Comparison of ENCODE assay signal across 8 cellular contexts in the genomic region with DNA sequence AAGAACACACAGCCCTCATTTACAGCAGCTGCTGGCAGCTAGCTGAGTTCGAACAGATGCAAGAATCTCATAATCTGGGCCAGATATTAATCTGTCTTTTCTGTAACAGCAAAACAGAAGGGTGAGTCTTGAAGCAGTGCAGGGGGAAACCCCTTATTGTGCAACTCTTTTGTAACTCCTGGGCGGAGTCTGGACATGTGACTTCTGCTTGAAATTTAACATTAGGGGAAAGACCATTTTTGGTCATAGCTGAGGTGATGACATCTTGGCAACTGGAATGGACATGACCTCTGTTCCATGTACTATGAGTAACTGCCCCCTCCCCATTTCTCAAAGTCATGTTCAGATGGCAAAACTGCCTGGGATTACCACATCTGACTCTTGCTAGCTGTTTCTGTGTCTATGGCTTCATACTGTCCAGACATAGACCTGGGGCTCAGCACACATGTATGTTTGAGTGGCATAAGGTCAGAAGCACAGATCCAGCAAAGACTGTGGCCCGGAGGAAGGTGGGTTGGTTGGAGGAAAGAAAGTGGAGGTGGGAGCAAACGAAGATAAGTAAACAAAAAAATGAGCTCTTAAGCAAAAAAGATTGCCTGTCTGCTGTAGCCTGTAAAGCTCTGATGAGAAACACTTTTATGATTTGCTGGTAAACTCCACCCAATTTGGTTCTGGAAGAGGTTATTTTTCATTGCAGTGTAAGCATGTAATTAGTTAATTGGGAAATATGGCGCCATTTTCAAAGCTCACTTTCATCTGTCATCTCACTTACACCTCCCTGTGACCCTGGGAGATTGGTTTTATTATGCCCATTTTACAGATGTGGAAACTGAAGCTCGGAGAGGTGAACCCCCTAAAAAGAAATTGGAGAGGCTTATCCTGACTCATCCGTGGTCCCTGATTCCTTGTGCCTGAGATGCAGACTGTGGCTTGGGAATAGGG. TPM values are rescaled to one million over a fixed set of nuclear protein-coding genes. Genes with fewer than 3 reads are reported as not detected.
A peak's percentile ranks its signal among the peaks of the same experiment; 100 is the strongest.
DNase-seq lines count a peak whose midpoint lies in the region; ATAC-seq and TF ChIP-seq lines count a peak whose summit lies in the region.

No MANE protein-coding gene starts in this region.

- H3K36me3 ChIP-seq in CD8-positive, alpha-beta T cell (ENCODE audit: insufficient read depth, low read length) = no peaks in the 10 kb centered on the region

- DNase-seq in CD8-positive, alpha-beta T cell = peak in 2 of 7 experiments; percentile 16 to 48
- DNase-seq in dermis blood vessel endothelial cell (peak; percentile 35), myocyte (ENCODE audit: low read depth) (peak; percentile 76), NCI-H1417 (lab: John Stamatoyannopoulos, UW) (no peak), NCI-H187 (lab: John Stamatoyannopoulos, UW) (no peak)

- no peaks in the 10 kb centered on the region for H3K9me3 ChIP-seq in CD8-positive, alpha-beta T cell (ENCODE audit: low read length)

- no peaks in the 10 kb centered on the region for H3K9me3 Mint-ChIP-seq in CD8-positive, alpha-beta T cell

- no peak for TF ChIP-seq CTCF in CD8-positive, alpha-beta T cell (IDR thresholded peaks at IDR 0.05)

- peak; percentile 85 for ATAC-seq in CD8-positive, alpha-beta T cell
- ATAC-seq in GM19455 (IDR thresholded peaks at IDR 0.05; ENCODE audit: unreplicated experiment) (peak; percentile 81), HG03460 (IDR thresholded peaks at IDR 0.05; ENCODE audit: unreplicated experiment) (peak; percentile 89), SK-N-SH treated with all-trans-retinoic acid at 6 μM for 48 hours (peak; percentile 27; the same call in 1 of the 3 replicates)

- CTCF ChIA-PET in CD8-positive, alpha-beta T cell (lab: Charles Lee) = interaction anchor here (0.9 kb wide), 1 partner anchor 24 kb away, joined by 4 read pairs; no protein-coding TSS in a partner anchor

- H3K4me1 ChIP-seq in CD8-positive, alpha-beta T cell (ENCODE audit: insufficient read depth, low read length) = no peaks in the 10 kb centered on the region

- H3K36me3 Mint-ChIP-seq in CD8-positive, alpha-beta T cell = no peaks in the 10 kb centered on the region

- H3K27me3 ChIP-seq in CD8-positive, alpha-beta T cell (ENCODE audit: insufficient read depth, low read length) = no peaks in the 10 kb centered on the region

- H3K4me3 Mint-ChIP-seq in CD8-positive, alpha-beta T cell = no peak overlapping the region

- peaks cover 9% of the 10 kb centered on the region for H3K4me1 Mint-ChIP-seq in CD8-positive, alpha-beta T cell (ENCODE audit: low read depth)

- no peak overlapping the region for H3K4me3 ChIP-seq in CD8-positive, alpha-beta T cell (ENCODE audit: low read depth, low read length)

- intact Hi-C loops in CD8-positive, alpha-beta T cell (cut with DNase I, micrococcal nuclease) = loop anchor here (5.0 kb wide), 2 partner anchors 94 to 99 kb away; no protein-coding TSS in a partner anchor

- H3K27ac Mint-ChIP-seq in CD8-positive, alpha-beta T cell = peak overlapping the region; percentile 0

- H3K27ac ChIP-seq in CD8-positive, alpha-beta T cell (ENCODE audit: low read depth, low read length) = no peak overlapping the region

- H3K27me3 Mint-ChIP-seq in CD8-positive, alpha-beta T cell (ENCODE audit: low read depth) = peaks cover 7% of the 10 kb centered on the region

- POLR2A ChIA-PET in CD8-positive, alpha-beta T cell (lab: Charles Lee) = interaction anchor here (0.8 kb wide), 1 partner anchor 11 kb away, joined by 3 read pairs; no protein-coding TSS in a partner anchor

TF ChIP-seq in SK-N-SH treated with all-trans-retinoic acid at 6 μM for 48 hours, 23 proteins besides CTCF, POLR2A, EP300 and RAD21:
- TF ChIP-seq, protein P1, sequence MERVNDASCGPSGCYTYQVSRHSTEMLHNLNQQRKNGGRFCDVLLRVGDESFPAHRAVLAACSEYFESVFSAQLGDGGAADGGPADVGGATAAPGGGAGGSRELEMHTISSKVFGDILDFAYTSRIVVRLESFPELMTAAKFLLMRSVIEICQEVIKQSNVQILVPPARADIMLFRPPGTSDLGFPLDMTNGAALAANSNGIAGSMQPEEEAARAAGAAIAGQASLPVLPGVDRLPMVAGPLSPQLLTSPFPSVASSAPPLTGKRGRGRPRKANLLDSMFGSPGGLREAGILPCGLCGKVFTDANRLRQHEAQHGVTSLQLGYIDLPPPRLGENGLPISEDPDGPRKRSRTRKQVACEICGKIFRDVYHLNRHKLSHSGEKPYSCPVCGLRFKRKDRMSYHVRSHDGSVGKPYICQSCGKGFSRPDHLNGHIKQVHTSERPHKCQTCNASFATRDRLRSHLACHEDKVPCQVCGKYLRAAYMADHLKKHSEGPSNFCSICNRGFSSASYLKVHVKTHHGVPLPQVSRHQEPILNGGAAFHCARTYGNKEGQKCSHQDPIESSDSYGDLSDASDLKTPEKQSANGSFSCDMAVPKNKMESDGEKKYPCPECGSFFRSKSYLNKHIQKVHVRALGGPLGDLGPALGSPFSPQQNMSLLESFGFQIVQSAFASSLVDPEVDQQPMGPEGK (CRISPR knock-in tag; IDR thresholded peaks at IDR 0.05; ENCODE audit: borderline replicate concordance) = no peak
- TF ChIP-seq, protein P2, sequence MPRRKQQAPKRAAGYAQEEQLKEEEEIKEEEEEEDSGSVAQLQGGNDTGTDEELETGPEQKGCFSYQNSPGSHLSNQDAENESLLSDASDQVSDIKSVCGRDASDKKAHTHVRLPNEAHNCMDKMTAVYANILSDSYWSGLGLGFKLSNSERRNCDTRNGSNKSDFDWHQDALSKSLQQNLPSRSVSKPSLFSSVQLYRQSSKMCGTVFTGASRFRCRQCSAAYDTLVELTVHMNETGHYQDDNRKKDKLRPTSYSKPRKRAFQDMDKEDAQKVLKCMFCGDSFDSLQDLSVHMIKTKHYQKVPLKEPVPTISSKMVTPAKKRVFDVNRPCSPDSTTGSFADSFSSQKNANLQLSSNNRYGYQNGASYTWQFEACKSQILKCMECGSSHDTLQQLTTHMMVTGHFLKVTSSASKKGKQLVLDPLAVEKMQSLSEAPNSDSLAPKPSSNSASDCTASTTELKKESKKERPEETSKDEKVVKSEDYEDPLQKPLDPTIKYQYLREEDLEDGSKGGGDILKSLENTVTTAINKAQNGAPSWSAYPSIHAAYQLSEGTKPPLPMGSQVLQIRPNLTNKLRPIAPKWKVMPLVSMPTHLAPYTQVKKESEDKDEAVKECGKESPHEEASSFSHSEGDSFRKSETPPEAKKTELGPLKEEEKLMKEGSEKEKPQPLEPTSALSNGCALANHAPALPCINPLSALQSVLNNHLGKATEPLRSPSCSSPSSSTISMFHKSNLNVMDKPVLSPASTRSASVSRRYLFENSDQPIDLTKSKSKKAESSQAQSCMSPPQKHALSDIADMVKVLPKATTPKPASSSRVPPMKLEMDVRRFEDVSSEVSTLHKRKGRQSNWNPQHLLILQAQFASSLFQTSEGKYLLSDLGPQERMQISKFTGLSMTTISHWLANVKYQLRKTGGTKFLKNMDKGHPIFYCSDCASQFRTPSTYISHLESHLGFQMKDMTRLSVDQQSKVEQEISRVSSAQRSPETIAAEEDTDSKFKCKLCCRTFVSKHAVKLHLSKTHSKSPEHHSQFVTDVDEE (CRISPR knock-in tag; IDR thresholded peaks at IDR 0.05) = no peak
- TF ChIP-seq ZFP30 (CRISPR knock-in tag; IDR thresholded peaks at IDR 0.05) (no peak), GLIS3 (CRISPR knock-in tag; IDR thresholded peaks at IDR 0.05) (no peak), PPARA (CRISPR knock-in tag; IDR thresholded peaks at IDR 0.05; ENCODE audit: borderline replicate concordance) (no peak), ZNF70 (CRISPR knock-in tag; IDR thresholded peaks at IDR 0.05) (no peak), ZFP3 (CRISPR knock-in tag; IDR thresholded peaks at IDR 0.05) (no peak), ZNF565 (CRISPR knock-in tag; conservative IDR thresholded peaks at IDR 0.05; ENCODE audit: low read depth) (no peak), TOX (CRISPR knock-in tag; IDR thresholded peaks at IDR 0.05; ENCODE audit: borderline replicate concordance) (no peak), ISL1 (CRISPR knock-in tag; IDR thresholded peaks at IDR 0.05) (no peak), ARNTL (CRISPR knock-in tag; IDR thresholded peaks at IDR 0.05; ENCODE audit: borderline replicate concordance, low read depth) (no peak), ESRRG (CRISPR knock-in tag; IDR thresholded peaks at IDR 0.05) (no peak), TCF4 (CRISPR knock-in tag; IDR thresholded peaks at IDR 0.05; ENCODE audit: borderline replicate concordance) (no peak), OSR1 (CRISPR knock-in tag; IDR thresholded peaks at IDR 0.05) (no peak), ZC3H10 (CRISPR knock-in tag; IDR thresholded peaks at IDR 0.05) (no peak)
- TF ChIP-seq, protein P3, sequence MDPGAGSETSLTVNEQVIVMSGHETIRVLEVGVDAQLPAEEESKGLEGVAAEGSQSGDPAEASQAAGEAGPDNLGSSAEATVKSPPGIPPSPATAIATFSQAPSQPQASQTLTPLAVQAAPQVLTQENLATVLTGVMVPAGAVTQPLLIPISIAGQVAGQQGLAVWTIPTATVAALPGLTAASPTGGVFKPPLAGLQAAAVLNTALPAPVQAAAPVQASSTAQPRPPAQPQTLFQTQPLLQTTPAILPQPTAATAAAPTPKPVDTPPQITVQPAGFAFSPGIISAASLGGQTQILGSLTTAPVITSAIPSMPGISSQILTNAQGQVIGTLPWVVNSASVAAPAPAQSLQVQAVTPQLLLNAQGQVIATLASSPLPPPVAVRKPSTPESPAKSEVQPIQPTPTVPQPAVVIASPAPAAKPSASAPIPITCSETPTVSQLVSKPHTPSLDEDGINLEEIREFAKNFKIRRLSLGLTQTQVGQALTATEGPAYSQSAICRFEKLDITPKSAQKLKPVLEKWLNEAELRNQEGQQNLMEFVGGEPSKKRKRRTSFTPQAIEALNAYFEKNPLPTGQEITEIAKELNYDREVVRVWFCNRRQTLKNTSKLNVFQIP (CRISPR knock-in tag; IDR thresholded peaks at IDR 0.05; ENCODE audit: borderline replicate concordance, low read depth) = no peak
- TF ChIP-seq, protein P4, sequence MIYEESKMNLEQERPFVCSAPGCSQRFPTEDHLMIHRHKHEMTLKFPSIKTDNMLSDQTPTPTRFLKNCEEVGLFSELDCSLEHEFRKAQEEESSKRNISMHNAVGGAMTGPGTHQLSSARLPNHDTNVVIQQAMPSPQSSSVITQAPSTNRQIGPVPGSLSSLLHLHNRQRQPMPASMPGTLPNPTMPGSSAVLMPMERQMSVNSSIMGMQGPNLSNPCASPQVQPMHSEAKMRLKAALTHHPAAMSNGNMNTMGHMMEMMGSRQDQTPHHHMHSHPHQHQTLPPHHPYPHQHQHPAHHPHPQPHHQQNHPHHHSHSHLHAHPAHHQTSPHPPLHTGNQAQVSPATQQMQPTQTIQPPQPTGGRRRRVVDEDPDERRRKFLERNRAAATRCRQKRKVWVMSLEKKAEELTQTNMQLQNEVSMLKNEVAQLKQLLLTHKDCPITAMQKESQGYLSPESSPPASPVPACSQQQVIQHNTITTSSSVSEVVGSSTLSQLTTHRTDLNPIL (CRISPR knock-in tag; IDR thresholded peaks at IDR 0.05; ENCODE audit: low read depth) = no peak

RNA-seq across cellular contexts. Expression of a gene that starts 26.1 kb away (rescaled TPM):
- 10 to 100 TPM in 1 of 2 experiments, 1 to 10 TPM in 1; 8.1 to 10.0 TPM for total RNA-seq in CD8-positive, alpha-beta T cell
- total RNA-seq in dermis blood vessel endothelial cell (26.2 and 30.1 TPM in 2 replicates), myocyte (4.3 and 8.2 TPM in 2 replicates)
- polyA plus RNA-seq in myocyte (2012) = 6.6 TPM

Comparison
In these comparisons a context has a peak if more than half of its experiments do, and no peak if none do; other contexts are left out.
1. ATAC-seq: peak in every context shown above with its lines; median percentile 89 in HG03460; 85 in CD8-positive, alpha-beta T cell; 81 in GM19455; 27 in SK-N-SH treated with all-trans-retinoic acid at 6 μM for 48 hours.
2. DNase-seq: peak in dermis blood vessel endothelial cell (single experiment) and myocyte (single experiment); none in NCI-H1417 (0 of 3) and NCI-H187 (0 of 2).